Comparison of ENCODE assay signal across 8 cellular contexts in the genomic region with DNA sequence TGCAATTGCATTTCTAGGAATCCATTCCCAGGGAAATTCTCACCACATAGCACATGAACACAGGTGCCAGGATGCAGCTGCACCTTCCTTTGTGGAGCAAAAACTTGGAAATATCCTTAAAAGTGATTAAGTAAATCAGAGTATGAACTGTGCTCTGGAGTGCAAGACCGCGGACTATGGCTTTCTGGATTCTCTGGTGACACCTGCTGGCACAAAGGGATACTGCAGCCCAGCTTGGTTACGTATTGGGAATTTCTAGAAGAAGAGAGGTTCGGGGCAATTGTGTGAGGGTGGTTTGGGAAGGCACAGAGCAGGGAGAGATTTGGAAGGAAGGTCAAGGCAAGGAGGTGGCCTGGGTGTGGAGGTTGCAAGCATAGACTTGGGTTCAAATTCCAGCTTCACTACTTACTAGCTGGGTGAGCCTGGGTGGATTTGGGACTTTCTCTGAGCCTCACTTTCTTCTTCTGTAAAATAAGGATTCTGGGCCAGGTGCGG. TPM values are rescaled to one million over a fixed set of nuclear protein-coding genes. Genes with fewer than 3 reads are reported as not detected.
DNase-seq lines count a peak whose midpoint lies in the region; ATAC-seq and TF ChIP-seq lines count a peak whose summit lies in the region.

No MANE protein-coding gene starts in this region.

- peak; percentile 80 for DNase-seq in Ammon's horn (ENCODE audit: low spot score)
- peak; percentile 68 for DNase-seq in HCEC 1CT
- peak; percentile 41 to 68 for DNase-seq in NOMO-1 (lab: John Stamatoyannopoulos, UW; ENCODE audit: unreplicated experiment in 2 of 2)
- peak; percentile 87 for DNase-seq in activated CD8-positive, alpha-beta memory T cell treated with anti-CD3 and anti-CD28 coated beads, Interleukin-2, amount 10 ng/mL, durations not matched to agents 7 days and 5 days
- DNase-seq in epithelial cell of esophagus (ENCODE audit: low read depth): peak; percentile 76
- peak; percentile 60 to 84 (median 71) for DNase-seq in naive thymus-derived CD4-positive, alpha-beta T cell
- DNase-seq in stimulated activated naive B cell treated with anti-CD40 and anti-IgM and Interleukin-4, amounts not matched to agents 10 μg/mL and 1 μg/mL and 100 μg/mL, for 72 hours: peak; percentile 56

- H3K36me3 Mint-ChIP-seq in activated CD8-positive, alpha-beta memory T cell treated with anti-CD3 and anti-CD28 coated beads, Interleukin-2, amount 10 ng/mL, durations not matched to agents 7 days and 5 days: no peaks in the 10 kb centered on the region
- H3K36me3 Mint-ChIP-seq in naive thymus-derived CD4-positive, alpha-beta T cell: peaks cover 0 to 4% (median 0%) of the 10 kb centered on the region in 5 donors
- no peaks in the 10 kb centered on the region for H3K36me3 Mint-ChIP-seq in stimulated activated naive B cell treated with anti-CD40 and anti-IgM and Interleukin-4, amounts not matched to agents 10 μg/mL and 1 μg/mL and 100 μg/mL, for 72 hours

- peaks cover 21% of the 10 kb centered on the region for H3K4me1 Mint-ChIP-seq in activated CD8-positive, alpha-beta memory T cell treated with anti-CD3 and anti-CD28 coated beads, Interleukin-2, amount 10 ng/mL, durations not matched to agents 7 days and 5 days
- H3K4me1 Mint-ChIP-seq in naive thymus-derived CD4-positive, alpha-beta T cell: peaks cover 7 to 23% (median 14%) of the 10 kb centered on the region in 7 donors
- peaks cover 16 to 28% of the 10 kb centered on the region in 2 donors for H3K4me1 Mint-ChIP-seq in stimulated activated naive B cell treated with anti-CD40 and anti-IgM and Interleukin-4, amounts not matched to agents 10 μg/mL and 1 μg/mL and 100 μg/mL, for 72 hours

- H3K9me3 ChIP-seq in naive thymus-derived CD4-positive, alpha-beta T cell (ENCODE audit: control insufficient read depth in 2 of 3, low read length in 3 of 3): no peaks in the 10 kb centered on the region

- H3K36me3 ChIP-seq in naive thymus-derived CD4-positive, alpha-beta T cell (ENCODE audit: control insufficient read depth in 2 of 3, insufficient read depth in 3 of 3, low read length in 3 of 3): no peaks in the 10 kb centered on the region

- POLR2A ChIA-PET in naive thymus-derived CD4-positive, alpha-beta T cell (lab: Charles Lee): interaction anchor here (0.8 to 2.8 kb wide), 8 partner anchors 16 to 188 kb away, joined by 4 to 23 read pairs (median 8); a partner anchor contains a TSS

- no peaks in the 10 kb centered on the region for H3K4me1 ChIP-seq in naive thymus-derived CD4-positive, alpha-beta T cell (ENCODE audit: control insufficient read depth in 2 of 2, insufficient read depth in 2 of 2, low read length in 2 of 2)

- CTCF ChIA-PET in activated CD8-positive, alpha-beta memory T cell treated with anti-CD3 and anti-CD28 coated beads, Interleukin-2, amount 10 ng/mL, durations not matched to agents 7 days and 5 days (lab: Charles Lee): interaction anchor here (0.7 to 9.5 kb wide), 31 partner anchors 9 to 302 kb away, joined by 3 to 135 read pairs (median 5); a partner anchor contains a TSS
- CTCF ChIA-PET in naive thymus-derived CD4-positive, alpha-beta T cell (lab: Charles Lee): interaction anchor here (0.6 to 10.0 kb wide), 22 partner anchors 9 to 384 kb away, joined by 3 to 236 read pairs (median 4); a partner anchor contains a TSS

- no peak overlapping the region for H3K4me3 ChIP-seq in epithelial cell of esophagus (ENCODE audit: low read length)
- no peak overlapping the region for H3K4me3 ChIP-seq in naive thymus-derived CD4-positive, alpha-beta T cell (ENCODE audit: low read length)

- ATAC-seq in activated CD8-positive, alpha-beta memory T cell treated with anti-CD3 and anti-CD28 coated beads, Interleukin-2, amount 10 ng/mL, durations not matched to agents 7 days and 5 days: peak; percentile 47
- ATAC-seq in naive thymus-derived CD4-positive, alpha-beta T cell: peak; percentile 79
- peak; percentile 29 to 41 for ATAC-seq in stimulated activated naive B cell treated with anti-CD40 and anti-IgM and Interleukin-4, amounts not matched to agents 10 μg/mL and 1 μg/mL and 100 μg/mL, for 72 hours (replicated peaks)
- no peak for ATAC-seq in GM18870 (IDR thresholded peaks at IDR 0.05; ENCODE audit: unreplicated experiment)

- no peak overlapping the region for H3K4me3 Mint-ChIP-seq in activated CD8-positive, alpha-beta memory T cell treated with anti-CD3 and anti-CD28 coated beads, Interleukin-2, amount 10 ng/mL, durations not matched to agents 7 days and 5 days
- no peak overlapping the region for H3K4me3 Mint-ChIP-seq in naive thymus-derived CD4-positive, alpha-beta T cell
- H3K4me3 Mint-ChIP-seq in stimulated activated naive B cell treated with anti-CD40 and anti-IgM and Interleukin-4, amounts not matched to agents 10 μg/mL and 1 μg/mL and 100 μg/mL, for 72 hours: no peak overlapping the region

- no peaks in the 10 kb centered on the region for H3K27me3 ChIP-seq in naive thymus-derived CD4-positive, alpha-beta T cell (ENCODE audit: control insufficient read depth in 2 of 2, insufficient read depth in 2 of 2, low read length in 2 of 2)

- no peak overlapping the region for H3K27ac ChIP-seq in naive thymus-derived CD4-positive, alpha-beta T cell (ENCODE audit: low read depth, low read length)

- peaks cover 9% of the 10 kb centered on the region for H3K27me3 Mint-ChIP-seq in activated CD8-positive, alpha-beta memory T cell treated with anti-CD3 and anti-CD28 coated beads, Interleukin-2, amount 10 ng/mL, durations not matched to agents 7 days and 5 days
- H3K27me3 Mint-ChIP-seq in naive thymus-derived CD4-positive, alpha-beta T cell: peaks cover 8 to 17% (median 16%) of the 10 kb centered on the region in 5 donors
- peaks cover 22 to 23% of the 10 kb centered on the region in 2 donors for H3K27me3 Mint-ChIP-seq in stimulated activated naive B cell treated with anti-CD40 and anti-IgM and Interleukin-4, amounts not matched to agents 10 μg/mL and 1 μg/mL and 100 μg/mL, for 72 hours

- no peaks in the 10 kb centered on the region for H3K9me3 Mint-ChIP-seq in activated CD8-positive, alpha-beta memory T cell treated with anti-CD3 and anti-CD28 coated beads, Interleukin-2, amount 10 ng/mL, durations not matched to agents 7 days and 5 days (ENCODE audit: low read depth)
- peaks cover 0 to 2% (median 0%) of the 10 kb centered on the region in 11 donors for H3K9me3 Mint-ChIP-seq in naive thymus-derived CD4-positive, alpha-beta T cell
- peaks cover 0 to 2% of the 10 kb centered on the region in 2 donors for H3K9me3 Mint-ChIP-seq in stimulated activated naive B cell treated with anti-CD40 and anti-IgM and Interleukin-4, amounts not matched to agents 10 μg/mL and 1 μg/mL and 100 μg/mL, for 72 hours

- no peak overlapping the region for H3K27ac Mint-ChIP-seq in activated CD8-positive, alpha-beta memory T cell treated with anti-CD3 and anti-CD28 coated beads, Interleukin-2, amount 10 ng/mL, durations not matched to agents 7 days and 5 days
- H3K27ac Mint-ChIP-seq in naive thymus-derived CD4-positive, alpha-beta T cell: peak overlapping the region in 2 of 9 donors; percentile 8 to 32
- no peak overlapping the region for H3K27ac Mint-ChIP-seq in stimulated activated naive B cell treated with anti-CD40 and anti-IgM and Interleukin-4, amounts not matched to agents 10 μg/mL and 1 μg/mL and 100 μg/mL, for 72 hours

- intact Hi-C loops in naive thymus-derived CD4-positive, alpha-beta T cell (cut with micrococcal nuclease): loop anchor here (1.0 to 2.0 kb wide), 8 partner anchors 10 to 190 kb away; a partner anchor contains a TSS

- TF ChIP-seq CTCF in epithelial cell of esophagus (IDR thresholded peaks at IDR 0.05; ENCODE audit: insufficient read depth, low read depth, low read length, missing control alignments): peak; percentile 99

RNA-seq across cellular contexts. Expression of a gene that starts 15.9 kb away (rescaled TPM):
- 10 to 100 TPM; 24.2 to 25.4 TPM for total RNA-seq in activated CD8-positive, alpha-beta memory T cell treated with anti-CD3 and anti-CD28 coated beads, Interleukin-2, amount 10 ng/mL, durations not matched to agents 7 days and 5 days
- total RNA-seq in naive thymus-derived CD4-positive, alpha-beta T cell: 10 to 100 TPM; 16.0 to 27.6 (median 20.8) TPM
- 10 to 100 TPM; 18.1 to 29.3 TPM for polyA plus RNA-seq in naive thymus-derived CD4-positive, alpha-beta T cell

RNA-seq across cellular contexts. Expression of a gene that starts 21.3 kb away (rescaled TPM):
- 10 to 100 TPM; 32.6 to 34.6 TPM for total RNA-seq in activated CD8-positive, alpha-beta memory T cell treated with anti-CD3 and anti-CD28 coated beads, Interleukin-2, amount 10 ng/mL, durations not matched to agents 7 days and 5 days
- total RNA-seq in naive thymus-derived CD4-positive, alpha-beta T cell: 100 to 1,000 TPM in 1 of 5 experiments, 10 to 100 TPM in 4; 27.8 to 201 (median 40.9) TPM
- 10 to 100 TPM; 12.8 to 14.4 TPM for polyA plus RNA-seq in naive thymus-derived CD4-positive, alpha-beta T cell

RNA-seq across cellular contexts. Expression of a gene that starts 56.4 kb away (rescaled TPM):
- total RNA-seq in activated CD8-positive, alpha-beta memory T cell treated with anti-CD3 and anti-CD28 coated beads, Interleukin-2, amount 10 ng/mL, durations not matched to agents 7 days and 5 days: 100 to 1,000 TPM; 140 to 158 TPM
- total RNA-seq in naive thymus-derived CD4-positive, alpha-beta T cell: 100 to 1,000 TPM; 131 to 167 (median 140) TPM
- 100 to 1,000 TPM; 128 to 134 TPM for polyA plus RNA-seq in naive thymus-derived CD4-positive, alpha-beta T cell
